18 cellular contexts compared by ENCODE assay signal in the genomic region with DNA sequence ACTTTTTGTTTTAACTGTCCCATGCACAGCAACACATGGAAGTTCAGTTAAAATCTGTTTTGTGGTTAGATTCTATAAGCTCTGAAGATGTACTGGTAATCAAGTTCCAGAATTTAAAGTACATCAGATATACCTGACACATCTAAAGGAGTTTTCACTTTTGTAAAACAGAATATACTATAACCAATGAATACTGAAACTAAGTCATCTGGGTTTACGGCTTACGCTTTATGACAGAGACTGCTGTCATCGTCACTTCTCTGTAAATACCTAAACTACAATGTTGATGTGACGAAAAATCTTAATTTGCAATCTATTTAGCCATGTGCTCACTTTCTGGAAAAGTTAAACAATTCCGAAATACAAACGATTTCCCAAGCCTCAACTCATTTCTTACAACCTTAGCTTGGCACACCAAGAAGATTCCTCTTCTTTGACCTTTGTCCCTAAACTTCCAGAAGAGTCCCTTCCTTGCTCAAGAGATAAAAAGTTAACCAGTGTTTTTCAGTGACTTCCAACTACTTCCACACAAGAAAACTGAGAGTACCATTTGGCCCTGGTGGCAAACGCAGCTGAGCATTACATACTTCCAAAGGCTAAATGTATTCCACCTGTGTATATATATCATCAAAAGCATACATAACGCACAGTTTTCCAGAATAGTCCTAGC.
"Had no signal": no experiment of that assay in that cellular context is flagged by ENCODE, and none has a peak within 500 bp of the region (broad histone marks: within the 10 kb centered on the region; RNA-seq: fewer than 3 reads in every experiment).

No MANE protein-coding gene starts in this region.

- FAIRE-seq: astrocyte, keratinocyte had no signal

- H3K36me3 ChIP-seq: adrenal gland, breast epithelium had no signal

- H3K27ac ChIP-seq: adrenal gland, breast epithelium, coronary artery, left ventricle myocardium inferior, neural progenitor cell, upper lobe of right lung had no signal

- H3K4me1 Mint-ChIP-seq: naive B cell, neural progenitor cell had no signal

- H3K4me3 ChIP-seq: adrenal gland, breast epithelium, coronary artery, left ventricle myocardium inferior, mucosa of descending colon, neural progenitor cell, upper lobe of right lung had no signal

- H2AFZ ChIP-seq: neural progenitor cell had no signal

- H3K4me2 ChIP-seq: neural progenitor cell had no signal

- H3K4me1 ChIP-seq: breast epithelium, neural progenitor cell, upper lobe of right lung had no signal

- H3K27ac Mint-ChIP-seq: neural progenitor cell; stimulated activated naive B cell treated with anti-CD40 and anti-IgM and Interleukin-4, amounts not matched to agents 10 μg/mL and 1 μg/mL and 100 μg/mL, for 72 hours; T-cell had no signal

- H3K9me3 ChIP-seq: adrenal gland, breast epithelium, left ventricle myocardium inferior, mucosa of descending colon, upper lobe of right lung had no signal

- H3K27me3 ChIP-seq: adrenal gland, breast epithelium, neural progenitor cell, upper lobe of right lung had no signal

- DNase-seq: activated effector memory CD4-positive, alpha-beta T cell treated with Interleukin-2 at 50 U/mL for 16 hours; activated naive CD4-positive, alpha-beta T cell treated with anti-CD3 and anti-CD28 coated beads, Interleukin-2, amount 50 U/mL, for 16 hours; adrenal gland; foreskin melanocyte; hypothalamus; left ventricle myocardium inferior; mucosa of descending colon; naive B cell; stimulated activated CD4-positive, alpha-beta T cell treated with anti-CD3 and anti-CD28 coated beads, Interleukin-4, amount 100 ng/mL, for 24 hours; stimulated activated naive B cell treated with anti-CD40 and anti-IgM and Interleukin-4, amounts not matched to agents 10 μg/mL and 1 μg/mL and 100 μg/mL, for 72 hours; T-cell; upper lobe of right lung had no signal

- ATAC-seq: mucosa of descending colon; sciatic nerve; stimulated activated naive B cell treated with anti-CD40 and anti-IgM and Interleukin-4, amounts not matched to agents 10 μg/mL and 1 μg/mL and 100 μg/mL, for 72 hours; T-cell; upper lobe of right lung had no signal

- H3K27me3 Mint-ChIP-seq: naive B cell; stimulated activated naive B cell treated with anti-CD40 and anti-IgM and Interleukin-4, amounts not matched to agents 10 μg/mL and 1 μg/mL and 100 μg/mL, for 72 hours; T-cell had no signal

- H3K9ac ChIP-seq: neural progenitor cell had no signal

- H3K9me3 Mint-ChIP-seq: naive B cell; neural progenitor cell; stimulated activated naive B cell treated with anti-CD40 and anti-IgM and Interleukin-4, amounts not matched to agents 10 μg/mL and 1 μg/mL and 100 μg/mL, for 72 hours; T-cell had no signal

- H3K4me3 Mint-ChIP-seq: naive B cell; neural progenitor cell; stimulated activated naive B cell treated with anti-CD40 and anti-IgM and Interleukin-4, amounts not matched to agents 10 μg/mL and 1 μg/mL and 100 μg/mL, for 72 hours; T-cell had no signal
